10 cellular contexts compared by ENCODE assay signal in genomic region chr12:78392918-78393317, GRCh38.
A peak's percentile ranks its signal among the peaks of the same experiment; 100 is the strongest.
DNase-seq lines count a peak whose midpoint lies in the region; ATAC-seq and TF ChIP-seq lines count a peak whose summit lies in the region.
"Had no signal": no experiment of that assay in that cellular context is flagged by ENCODE, and none has a peak within 500 bp of the region (broad histone marks: within the 10 kb centered on the region; RNA-seq: fewer than 3 reads in every experiment).

No MANE protein-coding gene starts in this region.

- in situ Hi-C loops in Panc1 (cut with HindIII; ENCODE audit: low pct_unique_long_range_greater_than_20kb, low sequenced_read_pairs): no loop called here

- RAD21 ChIA-PET in HCT116 (lab: Charles Lee; ENCODE audit: low non-redundant PET in 1 of 2, low total read pairs in 2 of 2, uncharacterized antibody in 2 of 2, unreplicated experiment in 2 of 2): no interaction called here

- no peaks in the 10 kb centered on the region for H3K9me2 ChIP-seq in HCT116 (ENCODE audit: insufficient read depth)

- POLR2A ChIA-PET in HCT116 (lab: Charles Lee): no interaction called here
- POLR2A ChIA-PET in Panc1 (lab: Charles Lee): no interaction called here

- no peak overlapping the region for H3K9ac ChIP-seq in HCT116 (ENCODE audit: low read length)

- no peak overlapping the region for H3K4me2 ChIP-seq in HCT116 (ENCODE audit: low read length)

- BruUV-seq in HCT116 (replicated peaks; lab: Mats Ljungman, UMichigan) (no TSS peak), Panc1 (replicated peaks; lab: Mats Ljungman, UMichigan) (no TSS peak)

- H2AFZ ChIP-seq in HCT116 (ENCODE audit: low read depth, low read length, poor library complexity, severe bottlenecking): no peak overlapping the region

- H3K27me3 ChIP-seq in HCT116 (ENCODE audit: insufficient read depth, low read length) (no peaks in the 10 kb centered on the region), Panc1 (ENCODE audit: control insufficient read depth, insufficient read depth, low read length) (no peaks in the 10 kb centered on the region)
- H3K27me3 ChIP-seq: heart right ventricle had no signal

- TF ChIP-seq POLR2A in HCT116 (IDR thresholded peaks at IDR 0.05; ENCODE audit: borderline replicate concordance, extremely low read depth, insufficient read depth, insufficient read length): no peak

- H3K27ac ChIP-seq in HCT116 (ENCODE audit: low read depth, low read length): no peak overlapping the region
- H3K27ac ChIP-seq in Panc1 (ENCODE audit: low read length): no peak overlapping the region
- H3K27ac ChIP-seq: heart right ventricle, thoracic aorta had no signal

- no peaks in the 10 kb centered on the region for H3K9me3 ChIP-seq in HCT116 (ENCODE audit: control insufficient read depth in 1 of 2, insufficient read depth in 1 of 2, low read depth in 1 of 2, low read length in 2 of 2)
- no peaks in the 10 kb centered on the region for H3K9me3 ChIP-seq in Panc1 (ENCODE audit: control insufficient read depth, insufficient read depth, low read depth, low read length)
- H3K9me3 ChIP-seq: heart right ventricle, thoracic aorta had no signal

- H3K36me3 ChIP-seq in HCT116 (ENCODE audit: control insufficient read depth in 1 of 2, insufficient read depth in 2 of 2, low read length in 2 of 2) (no peaks in the 10 kb centered on the region), Panc1 (ENCODE audit: control insufficient read depth, insufficient read depth, low read length) (no peaks in the 10 kb centered on the region)
- H3K36me3 ChIP-seq: heart right ventricle, thoracic aorta had no signal

- intact Hi-C loops in HCT116 (cut with micrococcal nuclease): loop anchor here (10.0 kb wide), 1 partner anchor 952 kb away; no protein-coding TSS in a partner anchor
- intact Hi-C loops in Panc1 (cut with micrococcal nuclease; ENCODE audit: unreplicated experiment): no loop called here

- peak; percentile 48 for TF ChIP-seq RAD21 in HCT116 (IDR thresholded peaks at IDR 0.05; ENCODE audit: low read depth)

- H3K4me3 ChIP-seq in HCT116 (replicated peaks in 1 of 2; ENCODE audit: low read depth in 1 of 2, low read length in 2 of 2) (no peak overlapping the region), Panc1 (ENCODE audit: low read depth in 2 of 2, low read length in 2 of 2) (no peak overlapping the region), foreskin fibroblast (ENCODE audit: low read depth in 1 of 2, low read length in 2 of 2) (no peak overlapping the region)
- H3K4me3 ChIP-seq: heart right ventricle, thoracic aorta had no signal

- no peaks in the 10 kb centered on the region for H3K79me2 ChIP-seq in HCT116 (ENCODE audit: insufficient read depth, low read length)

- peak; percentile 11 for DNase-seq in A172 (ENCODE audit: low spot score)
- no peak for DNase-seq in HCT116 (ENCODE audit: low read depth, low spot score)
- DNase-seq in Panc1 (ENCODE audit: low read depth, low spot score): no peak
- DNase-seq in foreskin fibroblast: peak; percentile 18 to 65
- no peak for DNase-seq in T-helper 9 cell
- no peak for DNase-seq in occipital lobe (lab: John Stamatoyannopoulos, UW)
- no peak for DNase-seq in 8988T
- DNase-seq: heart right ventricle had no signal

- no peak for ATAC-seq in HCT116
- no peak for ATAC-seq in Panc1
- no peak for ATAC-seq in GM18498 (IDR thresholded peaks at IDR 0.05; ENCODE audit: unreplicated experiment)
- ATAC-seq: heart right ventricle had no signal

- TF ChIP-seq CTCF in HCT116 (IDR thresholded peaks at IDR 0.05 in 2 of 3, conservative IDR thresholded peaks at IDR 0.05 in 1 of 3; ENCODE audit: borderline replicate concordance in 1 of 3, insufficient read depth in 1 of 3, low read depth in 2 of 3, low read length in 2 of 3): peak in 2 of 3 experiments; percentile 22 to 27; a peak in 3 of 6 replicates
- peak; percentile 27; the same call in 1 of the 2 replicates for TF ChIP-seq CTCF in Panc1 (IDR thresholded peaks at IDR 0.05)
- peak; percentile 26 for TF ChIP-seq CTCF in foreskin fibroblast (IDR thresholded peaks at IDR 0.05; ENCODE audit: low read depth, low read length)

- H3K4me1 ChIP-seq in HCT116 (ENCODE audit: control insufficient read depth in 1 of 2, insufficient read depth in 2 of 2, low read length in 2 of 2) (no peaks in the 10 kb centered on the region), Panc1 (ENCODE audit: control insufficient read depth, insufficient read depth, low read length) (no peaks in the 10 kb centered on the region)
- H3K4me1 ChIP-seq: heart right ventricle had no signal

- CTCF ChIA-PET in HCT116 (lab: Charles Lee) (interaction anchor here (0.7 to 1.1 kb wide), 4 partner anchors 11 to 1139 kb away, joined by 3 read pairs; no protein-coding TSS in a partner anchor), Panc1 (lab: Charles Lee) (no interaction called here)

- no peaks in the 10 kb centered on the region for H4K20me1 ChIP-seq in HCT116 (ENCODE audit: insufficient read depth)

TF ChIP-seq in HCT116, 20 proteins besides CTCF, POLR2A, EP300 and RAD21:
- TF ChIP-seq POLR2AphosphoS5 (IDR thresholded peaks at IDR 0.05; ENCODE audit: low read depth, low read length) (no peak), EZH2phosphoT487 (IDR thresholded peaks at IDR 0.05; ENCODE audit: borderline replicate concordance) (no peak), ZBTB33 (IDR thresholded peaks at IDR 0.05; ENCODE audit: extremely low read depth, insufficient replicate concordance, low read length) (no peak), ATF3 (IDR thresholded peaks at IDR 0.05) (no peak), MAX (IDR thresholded peaks at IDR 0.05) (no peak), EZH2 (IDR thresholded peaks at IDR 0.05) (no peak), ELF1 (IDR thresholded peaks at IDR 0.05; ENCODE audit: borderline replicate concordance, low read depth) (no peak), YY1 (IDR thresholded peaks at IDR 0.05; ENCODE audit: extremely low read depth, insufficient replicate concordance, low read depth, low read length) (no peak), EGR1 (IDR thresholded peaks at IDR 0.05; ENCODE audit: low read depth) (no peak), JUND (IDR thresholded peaks at IDR 0.05) (no peak), SP1 (IDR thresholded peaks at IDR 0.05; ENCODE audit: low read depth) (no peak)
TF ChIP-seq in HCT116: peak in this region for 0.

Comparison
In these comparisons a context has a peak if more than half of its experiments do, and no peak if none do; other contexts are left out.
1. DNase-seq: peak in A172 (single experiment) and foreskin fibroblast (2 of 2); none in HCT116 (single experiment), Panc1 (single experiment), T-helper 9 cell (single experiment), occipital lobe (single experiment) and 8988T (single experiment).
2. Peak in every context shown above with its lines, with median percentiles within 50 percentile points of each other: CTCF ChIP-seq.